ENCODE assay signal across 33 cellular contexts in the genomic region with DNA sequence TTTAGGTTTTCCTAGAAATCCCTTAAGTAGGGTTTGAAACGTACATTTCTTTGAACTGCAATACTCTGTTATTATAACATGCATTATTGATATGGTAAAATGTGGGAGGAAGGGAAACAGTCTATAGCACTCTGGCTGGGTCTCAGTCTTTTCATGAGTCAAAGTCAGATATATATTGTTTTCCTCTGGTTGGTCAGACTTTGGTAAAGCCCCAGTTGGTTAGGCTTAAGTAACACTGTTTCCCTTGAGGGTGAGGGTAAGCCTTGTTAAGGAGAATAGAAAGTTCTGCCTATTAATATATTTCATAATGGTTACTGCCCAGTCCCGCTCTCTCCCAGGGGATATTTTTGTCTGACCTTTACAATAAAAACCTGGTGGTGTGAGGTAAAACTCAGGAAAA. TPM values are rescaled to one million over a fixed set of nuclear protein-coding genes. Genes with fewer than 3 reads are reported as not detected.
"Had no signal": no experiment of that assay in that cellular context is flagged by ENCODE, and none has a peak within 500 bp of the region (broad histone marks: within the 10 kb centered on the region; RNA-seq: fewer than 3 reads in every experiment).

No MANE protein-coding gene starts in this region.

- DNase-seq: activated CD4-positive, alpha-beta memory T cell treated with anti-CD3 and anti-CD28 coated beads, Interleukin-2, amount 10 ng/mL, durations not matched to agents 7 days and 5 days; activated CD4-positive, alpha-beta T cell treated with anti-CD3 and anti-CD28 coated beads for 1 hour; activated CD4-positive, alpha-beta T cell treated with anti-CD3 and anti-CD28 coated beads for 48 hours; activated CD4-positive, CD25-positive, alpha-beta regulatory T cell; activated naive CD8-positive, alpha-beta T cell treated with anti-CD3 and anti-CD28 coated beads, Interleukin-2, amount 50 U/mL, for 24 hours; activated T-cell treated with anti-CD3 and anti-CD28 coated beads, Interleukin-2, amount 50 U/mL, for 24 hours; anterior cingulate cortex; cerebellar nuclear complex; Kasumi-1; KG1; MM.1S; NCI-H1092 treated with DMSO at 0.1 percent for 48 hours; NCI-H146; NCI-H187; NCI-H2029 treated with DMSO at 0.1 percent for 48 hours; NCI-H2107; NCI-H2171; NCI-H510A; NCI-H526; NCI-H748 treated with DMSO at 0.1 percent for 48 hours; PC-9; SIG-M5; T-cell; T1000; WERI-Rb-1 had no signal

- H3K27me3 Mint-ChIP-seq: activated naive CD8-positive, alpha-beta T cell treated with anti-CD3 and anti-CD28 coated beads, Interleukin-2, amount 50 U/mL, for 24 hours; brain had no signal

- H3K4me1 Mint-ChIP-seq: activated naive CD4-positive, alpha-beta T cell treated with anti-CD3 and anti-CD28 coated beads, Interleukin-2, amount 50 U/mL, for 24 hours; activated naive CD8-positive, alpha-beta T cell treated with anti-CD3 and anti-CD28 coated beads, Interleukin-2, amount 50 U/mL, for 24 hours; T-cell had no signal

- H3K36me3 Mint-ChIP-seq: T-cell had no signal

- H3K27ac Mint-ChIP-seq: activated CD4-positive, alpha-beta memory T cell treated with anti-CD3 and anti-CD28 coated beads, Interleukin-2, amount 10 ng/mL, durations not matched to agents 7 days and 5 days; activated naive CD4-positive, alpha-beta T cell treated with anti-CD3 and anti-CD28 coated beads, Interleukin-2, amount 50 U/mL, for 24 hours; activated naive CD8-positive, alpha-beta T cell treated with anti-CD3 and anti-CD28 coated beads, Interleukin-2, amount 50 U/mL, for 24 hours; activated T-cell treated with anti-CD3 and anti-CD28 coated beads, Interleukin-2, amount 50 U/mL, for 24 hours; T-cell had no signal

- ATAC-seq: activated naive CD8-positive, alpha-beta T cell treated with anti-CD3 and anti-CD28 coated beads, Interleukin-2, amount 50 U/mL, for 24 hours; Right ventricle myocardium inferior; SK-N-SH treated with all-trans-retinoic acid at 6 μM for 48 hours; T-cell had no signal

- H3K4me3 Mint-ChIP-seq: activated CD4-positive, alpha-beta memory T cell treated with anti-CD3 and anti-CD28 coated beads, Interleukin-2, amount 10 ng/mL, durations not matched to agents 7 days and 5 days; activated naive CD4-positive, alpha-beta T cell treated with anti-CD3 and anti-CD28 coated beads, Interleukin-2, amount 50 U/mL, for 24 hours; activated naive CD8-positive, alpha-beta T cell treated with anti-CD3 and anti-CD28 coated beads, Interleukin-2, amount 50 U/mL, for 24 hours; activated T-cell treated with anti-CD3 and anti-CD28 coated beads, Interleukin-2, amount 50 U/mL, for 24 hours; brain; T-cell had no signal

RNA-seq across cellular contexts. Expression of gene TNP1, which starts 44.7 kb away (rescaled TPM):
- total RNA-seq: activated CD4-positive, alpha-beta memory T cell treated with anti-CD3 and anti-CD28 coated beads, Interleukin-2, amount 10 ng/mL, durations not matched to agents 7 days and 5 days; bronchial epithelial cell; OCI-LY7; PC-9; Right ventricle myocardium inferior; SK-MEL-5; T-cell; T-helper 2 cell treated with Interferon-gamma antibody and Interleukin-4, amounts not matched to agents 100 ng/mL and 5 ng/mL, for 36 hours had no signal
